12 cellular contexts compared by ENCODE assay signal in the genomic region with DNA sequence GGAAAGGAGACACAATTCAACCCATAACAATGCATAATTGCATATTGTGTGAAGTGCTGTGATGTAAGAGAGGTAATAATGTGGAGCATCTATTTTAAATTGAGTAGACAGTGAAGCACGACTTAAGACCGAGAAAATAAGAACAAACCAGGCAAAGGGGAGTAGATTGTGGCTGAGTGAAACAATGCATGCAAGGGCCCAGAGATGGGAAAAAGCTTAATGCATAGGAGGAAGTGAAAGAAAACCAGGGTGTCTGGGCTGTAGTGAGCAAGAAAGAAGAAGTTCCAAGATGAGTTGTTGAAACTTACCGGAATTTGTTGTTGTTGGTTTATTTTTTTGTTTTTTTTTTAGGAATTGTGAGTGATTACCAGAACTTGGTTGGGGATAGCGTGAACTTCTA.
DNase-seq lines count a peak whose midpoint lies in the region; ATAC-seq lines count a peak whose summit lies in the region.
"Had no signal": no experiment of that assay in that cellular context is flagged by ENCODE, and none has a peak within 500 bp of the region (broad histone marks: within the 10 kb centered on the region; RNA-seq: fewer than 3 reads in every experiment).

No MANE protein-coding gene starts in this region.

- DNase-seq in germinal center (ENCODE audit: low spot score): peak; percentile 2
- DNase-seq in stimulated activated CD4-positive, alpha-beta T cell treated with anti-CD3 and anti-CD28 coated beads, Interleukin-1b, Interleukin-23, amount 100 ng/mL, for 48 hours: no peak
- DNase-seq in dedifferentiated amniotic fluid mesenchymal stem cell (ENCODE audit: extremely low spot score): no peak
- no peak for DNase-seq in DMS79 (lab: John Stamatoyannopoulos, UW)
- no peak for DNase-seq in GM19238 (ENCODE audit: insufficient read length, low spot score)
- DNase-seq: activated CD4-positive, alpha-beta T cell treated with anti-CD3 and anti-CD28 coated beads, Interleukin-2, amount 50 U/mL, for 1 hour; SK-N-SH had no signal

- ATAC-seq in GM18858 (IDR thresholded peaks at IDR 0.05; ENCODE audit: unreplicated experiment) (peak; percentile 81), GM21717 (IDR thresholded peaks at IDR 0.05; ENCODE audit: unreplicated experiment) (peak; percentile 93), HG03442 (IDR thresholded peaks at IDR 0.05; ENCODE audit: unreplicated experiment) (peak; percentile 88)
- ATAC-seq: activated naive CD4-positive, alpha-beta T cell treated with anti-CD3 and anti-CD28 coated beads, Interleukin-2, amount 50 U/mL, for 72 hours; stimulated activated effector memory CD8-positive, alpha-beta T cell treated with anti-CD3 and anti-CD28 coated beads, Interleukin-12 subunit alpha, Interleukin-12 subunit beta, amount 100 ng/mL, for 72 hours had no signal
